In genomic region chr2:226862623-226863022, GRCh38 we compare ENCODE assay signal across 13 cellular contexts. TPM values are rescaled to one million over a fixed set of nuclear protein-coding genes. Genes with fewer than 3 reads are reported as not detected.
DNase-seq lines count a peak whose midpoint lies in the region; ATAC-seq and TF ChIP-seq lines count a peak whose summit lies in the region.
"Had no signal": no experiment of that assay in that cellular context is flagged by ENCODE, and none has a peak within 500 bp of the region (broad histone marks: within the 10 kb centered on the region; RNA-seq: fewer than 3 reads in every experiment).

No MANE protein-coding gene starts in this region.

- 41 to 73% (median 68%) methylated on average over 2 of the region's 2 CpGs for WGBS in heart left ventricle, 4 donors

- no peak overlapping the region for H3K9ac ChIP-seq in neural progenitor cell

- H3K27ac Mint-ChIP-seq in WTC11 (peak overlapping the region; percentile 7; the same call in 1 of the 2 replicates), neural progenitor cell (no peak overlapping the region)

- H2AFZ ChIP-seq in neural progenitor cell (replicated peaks): no peak overlapping the region

- no peaks in the 10 kb centered on the region for H3F3A ChIP-seq in neural progenitor cell (ENCODE audit: low read depth)

- intact Hi-C loops in heart left ventricle (cut with DNase I): no loop called here

- POLR2A ChIA-PET in WTC11 (lab: Charles Lee): interaction anchor here (1.6 kb wide), 1 partner anchor 10 kb away, joined by 3 read pairs; no protein-coding TSS in a partner anchor

- H3K9me3 ChIP-seq in heart left ventricle: no peaks in the 10 kb centered on the region
- no peaks in the 10 kb centered on the region for H3K9me3 ChIP-seq in neural progenitor cell (ENCODE audit: low read depth)

- TF ChIP-seq CTCF in WTC11 (IDR thresholded peaks at IDR 0.05) (no peak), heart left ventricle (IDR thresholded peaks at IDR 0.05) (no peak), neural progenitor cell (IDR thresholded peaks at IDR 0.05) (no peak)

- no peak overlapping the region for H3K4me2 ChIP-seq in neural progenitor cell

- H3K27me3 Mint-ChIP-seq in WTC11 (ENCODE audit: low read depth) (no peaks in the 10 kb centered on the region), neural progenitor cell (ENCODE audit: insufficient read depth, low read depth) (no peaks in the 10 kb centered on the region)

- H3K27ac ChIP-seq in heart left ventricle (no peak overlapping the region), neural progenitor cell (no peak overlapping the region)
- H3K27ac ChIP-seq: HL-60 had no signal

- no peaks in the 10 kb centered on the region for H3K79me2 ChIP-seq in neural progenitor cell (ENCODE audit: low read depth)

- TF ChIP-seq POLR2A in heart left ventricle (IDR thresholded peaks at IDR 0.05): no peak

- H3K9me3 Mint-ChIP-seq in WTC11 (no peaks in the 10 kb centered on the region), neural progenitor cell (no peaks in the 10 kb centered on the region)

- H4K20me1 ChIP-seq in neural progenitor cell (ENCODE audit: low read depth): peaks cover 12% of the 10 kb centered on the region

- H3K27me3 ChIP-seq in heart left ventricle (no peaks in the 10 kb centered on the region), neural progenitor cell (no peaks in the 10 kb centered on the region)

- H3K4me1 ChIP-seq in heart left ventricle: peaks cover 0 to 7% (median 0%) of the 10 kb centered on the region in 12 donors
- peaks cover 13% of the 10 kb centered on the region for H3K4me1 ChIP-seq in neural progenitor cell

- peaks cover 0 to 29% (median 9%) of the 10 kb centered on the region in 9 donors for H3K36me3 ChIP-seq in heart left ventricle
- H3K36me3 ChIP-seq in neural progenitor cell: peaks cover 6% of the 10 kb centered on the region

- H3K36me3 Mint-ChIP-seq in WTC11 (peaks cover 2% of the 10 kb centered on the region; the same call in 1 of the 2 replicates), neural progenitor cell (peaks cover 14% of the 10 kb centered on the region)

- in situ Hi-C loops in ACHN (cut with HindIII; ENCODE audit: low pct_ligation_motif_present, low pct_unique_long_range_greater_than_20kb, low sequenced_read_pairs): no loop called here

- no peak overlapping the region for H3K4me3 Mint-ChIP-seq in WTC11
- H3K4me3 Mint-ChIP-seq in neural progenitor cell: no peak overlapping the region

- no peak overlapping the region for H3K4me3 ChIP-seq in heart left ventricle
- H3K4me3 ChIP-seq in neural progenitor cell: no peak overlapping the region

- CTCF ChIA-PET in WTC11 (lab: Charles Lee): interaction anchor here (1.2 to 1.5 kb wide), 2 partner anchors 60 to 171 kb away, joined by 3 to 4 read pairs; no protein-coding TSS in a partner anchor

- ATAC-seq in GM18858 (IDR thresholded peaks at IDR 0.05; ENCODE audit: unreplicated experiment) (peak; percentile 91), GM21423 (IDR thresholded peaks at IDR 0.05; ENCODE audit: unreplicated experiment) (peak; percentile 73), HG03060 (IDR thresholded peaks at IDR 0.05; ENCODE audit: low read depth, unreplicated experiment) (peak; percentile 95), WTC11 (peak; percentile 46), heart left ventricle (no peak)

- H3K4me1 Mint-ChIP-seq in WTC11 (peaks cover 25% of the 10 kb centered on the region), neural progenitor cell (peaks cover 23% of the 10 kb centered on the region)

- no peak for DNase-seq in WTC11 (ENCODE audit: low spot score)
- no peak for DNase-seq in heart left ventricle
- DNase-seq in MV-4-11 (lab: John Stamatoyannopoulos, UW): no peak
- no peak for DNase-seq in ACHN
- DNase-seq in neural progenitor cell (ENCODE audit: low spot score): no peak
- DNase-seq: activated CD4-positive, alpha-beta T cell treated with anti-CD3 and anti-CD28 coated beads, Interleukin-2, amount 50 U/mL, for 1 hour; amniotic stem cell; NCI-H2029 treated with DMSO at 0.1 percent for 48 hours; Right ventricle myocardium superior had no signal

TF ChIP-seq in WTC11, 78 proteins besides CTCF, POLR2A, EP300 and RAD21:
- TF ChIP-seq SMAD4 (CRISPR knock-in tag; IDR thresholded peaks at IDR 0.05) (no peak), TCF7 (CRISPR knock-in tag; IDR thresholded peaks at IDR 0.05; ENCODE audit: low read depth) (no peak), IRF2 (CRISPR knock-in tag; IDR thresholded peaks at IDR 0.05; ENCODE audit: borderline replicate concordance, low read depth) (no peak), ZNF532 (CRISPR knock-in tag; IDR thresholded peaks at IDR 0.05; ENCODE audit: borderline replicate concordance) (no peak), ZBTB43 (CRISPR knock-in tag; IDR thresholded peaks at IDR 0.05) (no peak), ZNF138 (CRISPR knock-in tag; conservative IDR thresholded peaks at IDR 0.05) (no peak), SOX15 (CRISPR knock-in tag; IDR thresholded peaks at IDR 0.05) (no peak), GRHL2 (CRISPR knock-in tag; IDR thresholded peaks at IDR 0.05; ENCODE audit: insufficient replicate concordance, severe bottlenecking) (no peak), ATF1 (CRISPR knock-in tag; IDR thresholded peaks at IDR 0.05) (no peak), PREB (CRISPR knock-in tag; IDR thresholded peaks at IDR 0.05; ENCODE audit: borderline replicate concordance) (no peak), FOXK1 (CRISPR knock-in tag; IDR thresholded peaks at IDR 0.05) (no peak), GTF2I (CRISPR knock-in tag; conservative IDR thresholded peaks at IDR 0.05) (no peak), NR1H2 (CRISPR knock-in tag; IDR thresholded peaks at IDR 0.05) (no peak), TEAD4 (CRISPR knock-in tag; IDR thresholded peaks at IDR 0.05) (no peak), NFE2L1 (CRISPR knock-in tag; IDR thresholded peaks at IDR 0.05) (no peak), CBFB (CRISPR knock-in tag; IDR thresholded peaks at IDR 0.05; ENCODE audit: low read depth) (no peak), CREM (CRISPR knock-in tag; IDR thresholded peaks at IDR 0.05) (no peak), USF2 (CRISPR knock-in tag; IDR thresholded peaks at IDR 0.05) (no peak)

RNA-seq across cellular contexts. Expression of gene RHBDD1, which starts 26.8 kb away (rescaled TPM):
- 20.5 to 26.8 TPM (median 25.7 TPM) in 3 replicates for total RNA-seq in WTC11 (2021)
- 10 to 100 TPM; 12.5 to 44.5 (median 33.2) TPM for total RNA-seq in heart left ventricle
- 10 to 100 TPM in 1 of 2 donors, 1 to 10 TPM in 1; 4.7 to 13.4 TPM for polyA plus RNA-seq in heart left ventricle
- 13.8 and 15.1 TPM in 2 replicates for total RNA-seq in neural progenitor cell (ENCODE audit: low replicate concordance)

Comparison
In these comparisons a context has a peak if more than half of its experiments do, and no peak if none do; other contexts are left out.
1. ATAC-seq: peak in GM18858 (single experiment), GM21423 (single experiment), HG03060 (single experiment) and WTC11 (single experiment); none in heart left ventricle (0 of 4).